Comparison of ENCODE assay signal across 8 cellular contexts in genomic region chr18:50287441-50288347, GRCh38. TPM values are rescaled to one million over a fixed set of nuclear protein-coding genes. Genes with fewer than 3 reads are reported as not detected.
DNase-seq lines count a peak whose midpoint lies in the region; ATAC-seq and TF ChIP-seq lines count a peak whose summit lies in the region.

Gene CXXC1, minus strand, starts transcription at chr18:50287692. Its CDS starts 103 bp downstream, at chr18:50287589.

- under 1% methylated on average over 76 of the region's 76 CpGs for WGBS in right cardiac atrium

- H3K4me1 ChIP-seq in ascending aorta (no peaks in the 10 kb centered on the region), right cardiac atrium (ENCODE audit: control insufficient read depth, insufficient read depth, low read length) (no peaks in the 10 kb centered on the region), vagina (peaks cover 11% of the 10 kb centered on the region)

- H3K36me3 ChIP-seq in ascending aorta (peaks cover 20 to 27% of the 10 kb centered on the region in 2 donors), vagina (peaks cover 0 to 29% of the 10 kb centered on the region in 2 donors)

- peak within 1 kb of the TSS; percentile 97 for H3K27ac Mint-ChIP-seq in T-helper 2 cell treated with Interferon-gamma antibody and Interleukin-4, amounts not matched to agents 5 μg/mL and 100 μg/mL, for 36 hours

- no peaks in the 10 kb centered on the region for H3K9me3 ChIP-seq in ascending aorta
- no peaks in the 10 kb centered on the region for H3K9me3 ChIP-seq in right cardiac atrium (ENCODE audit: control insufficient read depth, low read length)
- H3K9me3 ChIP-seq in vagina, result no peaks in the 10 kb centered on the region

- H3K9me3 Mint-ChIP-seq in T-helper 2 cell treated with Interferon-gamma antibody and Interleukin-4, amounts not matched to agents 5 μg/mL and 100 μg/mL, for 36 hours, result no peaks in the 10 kb centered on the region

- ATAC-seq in GM18505 (IDR thresholded peaks at IDR 0.05; ENCODE audit: unreplicated experiment), result peak; percentile 87
- ATAC-seq in HG02973 (IDR thresholded peaks at IDR 0.05; ENCODE audit: unreplicated experiment), result peak; percentile 85
- peak; percentile 96 to 98 for ATAC-seq in right cardiac atrium

- H3K27me3 ChIP-seq in ascending aorta (no peaks in the 10 kb centered on the region), right cardiac atrium (ENCODE audit: control insufficient read depth, insufficient read depth) (no peaks in the 10 kb centered on the region), vagina (no peaks in the 10 kb centered on the region)

- peak within 1 kb of the TSS; percentile 68 to 80 for H3K4me3 ChIP-seq in ascending aorta
- peak within 1 kb of the TSS; percentile 69 for H3K4me3 ChIP-seq in right cardiac atrium (ENCODE audit: low read length)
- peak within 1 kb of the TSS; percentile 65 to 78 for H3K4me3 ChIP-seq in vagina

- peak; percentile 35 to 69 (median 46) for TF ChIP-seq CTCF in ascending aorta (IDR thresholded peaks at IDR 0.05)
- peak; percentile 2 to 72 (median 43) for TF ChIP-seq CTCF in vagina (IDR thresholded peaks at IDR 0.05)

- peak; percentile 69 for TF ChIP-seq POLR2A in GM18505 (IDR thresholded peaks at IDR 0.05; ENCODE audit: borderline replicate concordance, extremely low read depth, insufficient read depth, insufficient read length)
- TF ChIP-seq POLR2A in vagina (IDR thresholded peaks at IDR 0.05), result peak in 1 of 2 donors; percentile 18

- peak; percentile 100 for DNase-seq in NCI-H1930 (lab: John Stamatoyannopoulos, UW)
- peak; percentile 96 for DNase-seq in T-helper 2 cell treated with Interferon-gamma antibody and Interleukin-4, amounts not matched to agents 5 μg/mL and 100 μg/mL, for 36 hours (ENCODE audit: low spot score)
- peak; percentile 94 to 99 for DNase-seq in ascending aorta (ENCODE audit: low spot score in 2 of 2)
- DNase-seq in right cardiac atrium, result peak; percentile 98 to 99 (median 99)
- peak; percentile 100 for DNase-seq in putamen (ENCODE audit: low spot score)
- DNase-seq in vagina (ENCODE audit: extremely low spot score in 2 of 2), result peak in 1 of 2 donors; percentile 100

- intact Hi-C loops in ascending aorta (cut with DNase I), result loop anchor here (5.0 to 10.0 kb wide), 3 partner anchors 367 to 680 kb away; partner anchors contain the start of genes ELAC1 and ME2
- intact Hi-C loops in right cardiac atrium (cut with DNase I), result no loop called here
- intact Hi-C loops in vagina (cut with DNase I), result no loop called here

- peaks cover 28% of the 10 kb centered on the region for H3K4me1 Mint-ChIP-seq in T-helper 2 cell treated with Interferon-gamma antibody and Interleukin-4, amounts not matched to agents 5 μg/mL and 100 μg/mL, for 36 hours (ENCODE audit: low read depth)

- no peaks in the 10 kb centered on the region for H3K27me3 Mint-ChIP-seq in T-helper 2 cell treated with Interferon-gamma antibody and Interleukin-4, amounts not matched to agents 5 μg/mL and 100 μg/mL, for 36 hours (ENCODE audit: low read depth)

- H3K36me3 Mint-ChIP-seq in T-helper 2 cell treated with Interferon-gamma antibody and Interleukin-4, amounts not matched to agents 5 μg/mL and 100 μg/mL, for 36 hours (ENCODE audit: low read depth), result peaks cover 44% of the 10 kb centered on the region

- H3K27ac ChIP-seq in ascending aorta (peak within 1 kb of the TSS; percentile 83 to 88), right cardiac atrium (ENCODE audit: low read length) (peak within 1 kb of the TSS; percentile 96), vagina (peak within 1 kb of the TSS; percentile 89)

- peak within 1 kb of the TSS; percentile 96 for H3K4me3 Mint-ChIP-seq in T-helper 2 cell treated with Interferon-gamma antibody and Interleukin-4, amounts not matched to agents 5 μg/mL and 100 μg/mL, for 36 hours

RNA-seq across cellular contexts. Expression of gene CXXC1, which starts in this region (rescaled TPM):
- 171 TPM for total RNA-seq in ascending aorta
- 10 to 100 TPM; 31.9 to 52.3 (median 42.1) TPM for total RNA-seq in right cardiac atrium
- polyA plus RNA-seq in right cardiac atrium, result 34.2 TPM
- total RNA-seq in vagina, result 78.6 TPM
